23 cellular contexts compared by ENCODE assay signal in the genomic region with DNA sequence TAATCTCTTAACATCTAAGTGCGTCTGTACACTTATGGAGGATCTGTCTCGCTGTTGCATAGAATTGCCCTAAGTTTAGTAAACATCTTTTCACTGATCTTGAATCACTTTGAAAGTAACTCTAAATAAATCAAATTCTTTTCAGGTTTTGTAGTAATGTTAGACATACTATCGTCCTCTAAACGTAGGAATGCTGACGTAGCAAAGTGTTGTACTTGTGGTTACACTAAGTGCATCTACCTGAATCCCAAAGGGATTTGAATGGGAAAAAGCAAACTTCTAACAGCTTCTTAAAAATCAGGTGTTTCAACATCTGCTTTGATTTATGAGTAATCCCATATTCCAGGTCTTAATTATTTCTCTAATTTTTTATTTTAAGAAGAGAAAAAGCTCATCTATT.
"Had no signal": no experiment of that assay in that cellular context is flagged by ENCODE, and none has a peak within 500 bp of the region (broad histone marks: within the 10 kb centered on the region; RNA-seq: fewer than 3 reads in every experiment).

No MANE protein-coding gene starts in this region.

- H3K4me3 ChIP-seq: dorsolateral prefrontal cortex, heart right ventricle, lung, psoas muscle, spleen, tibial artery, upper lobe of left lung, uterus had no signal

- H3K27me3 ChIP-seq: dorsolateral prefrontal cortex, heart right ventricle, spleen, tibial artery, upper lobe of left lung, uterus had no signal

- ATAC-seq: esophagus mucosa; heart right ventricle; left cardiac atrium; left ventricle myocardium superior; psoas muscle; sciatic nerve; stimulated activated memory B cell treated with anti-CD40 and anti-IgM and Interleukin-4, amounts not matched to agents 10 μg/mL and 1 μg/mL and 100 μg/mL, for 72 hours had no signal

- H3K27ac ChIP-seq: heart right ventricle, psoas muscle, spleen, tibial artery, upper lobe of left lung, uterus had no signal

- H3K36me3 ChIP-seq: heart right ventricle, spleen, tibial artery, upper lobe of left lung, uterus had no signal

- H3K9me3 ChIP-seq: heart right ventricle, psoas muscle, spleen, tibial artery, upper lobe of left lung, uterus had no signal

- H3K4me1 ChIP-seq: heart right ventricle, psoas muscle, tibial artery, upper lobe of left lung, uterus had no signal

- DNase-seq: cortex of kidney; dorsolateral prefrontal cortex; effector CD8-positive, alpha-beta T cell; heart right ventricle; hypothalamus; kidney; left cardiac atrium; left ventricle myocardium superior; mesenchymal stem cell; midbrain; psoas muscle; retina; spleen; stimulated activated CD4-positive, alpha-beta T cell treated with anti-CD3 and anti-CD28 coated beads, Interleukin-15, amount 100 ng/mL, for 24 hours; stimulated activated CD4-positive, alpha-beta T cell treated with anti-CD3 and anti-CD28 coated beads, Interleukin-1b, Interleukin-23, amount 100 ng/mL, for 48 hours; stimulated activated CD4-positive, alpha-beta T cell treated with anti-CD3 and anti-CD28 coated beads, Interleukin-4, amount 100 ng/mL, for 24 hours; tibial artery; upper lobe of left lung; uterus had no signal
